22 cellular contexts compared by ENCODE assay signal in genomic region chr11:61928606-61929005, GRCh38. TPM values are rescaled to one million over a fixed set of nuclear protein-coding genes. Genes with fewer than 3 reads are reported as not detected.
A peak's percentile ranks its signal among the peaks of the same experiment; 100 is the strongest.
DNase-seq lines count a peak whose midpoint lies in the region; ATAC-seq and TF ChIP-seq lines count a peak whose summit lies in the region.
"Had no signal": no experiment of that assay in that cellular context is flagged by ENCODE, and none has a peak within 500 bp of the region (broad histone marks: within the 10 kb centered on the region; RNA-seq: fewer than 3 reads in every experiment).

No MANE protein-coding gene starts in this region.

- H2AFZ ChIP-seq in IMR-90 (replicated peaks; ENCODE audit: low read length, poor library complexity) (no peak overlapping the region), mesenchymal stem cell (ENCODE audit: low read depth, low read length) (no peak overlapping the region)

- H3K18ac ChIP-seq in IMR-90 (ENCODE audit: low read depth, low read length) (no peak overlapping the region), mesenchymal stem cell (ENCODE audit: low read depth in 1 of 2, low read length in 2 of 2) (no peak overlapping the region)

- peaks cover 2% of the 10 kb centered on the region; the same call in 1 of the 2 replicates for H3K9me3 ChIP-seq in IMR-90 (ENCODE audit: control insufficient read depth, insufficient read depth, low read length)
- no peaks in the 10 kb centered on the region for H3K9me3 ChIP-seq in mesenchymal stem cell (ENCODE audit: control insufficient read depth, low read length)
- H3K9me3 ChIP-seq: SK-N-SH had no signal

- in situ Hi-C loops in IMR-90 (cut with MboI; ENCODE audit: low sequenced_read_pairs): no loop called here

- H2AK5ac ChIP-seq in IMR-90 (ENCODE audit: low read depth, low read length) (no peak overlapping the region), mesenchymal stem cell (ENCODE audit: low read length, severe bottlenecking) (no peak overlapping the region)

- TF ChIP-seq CTCF in IMR-90 (conservative IDR thresholded peaks at IDR 0.05; ENCODE audit: low read depth, low read length) (no peak), cardiac fibroblast (IDR thresholded peaks at IDR 0.05; ENCODE audit: low read depth, low read length) (no peak), GM20000 (IDR thresholded peaks at IDR 0.05; ENCODE audit: extremely low read depth, missing control alignments) (no peak)

- no peak overlapping the region for H2AK9ac ChIP-seq in IMR-90 (replicated peaks; ENCODE audit: low read depth, low read length, poor library complexity)

- no peaks in the 10 kb centered on the region for H3K79me1 ChIP-seq in IMR-90 (ENCODE audit: low read depth in 1 of 2, low read length in 2 of 2)
- H3K79me1 ChIP-seq in mesenchymal stem cell (replicated peaks; ENCODE audit: low read length, poor library complexity, severe bottlenecking): no peaks in the 10 kb centered on the region

- H3K4me1 ChIP-seq in IMR-90 (ENCODE audit: control insufficient read depth, insufficient read depth, low read length) (peaks cover 7% of the 10 kb centered on the region; the same call in 1 of the 2 replicates), mesenchymal stem cell (ENCODE audit: control insufficient read depth, insufficient read depth, low read depth, low read length) (peaks cover 5% of the 10 kb centered on the region)

- no peak; the same call in 1 of the 2 replicates for ATAC-seq in IMR-90 (ENCODE audit: low read depth)
- ATAC-seq: HCT116 had no signal

- H2BK12ac ChIP-seq in mesenchymal stem cell (ENCODE audit: low read length in 2 of 2): no peak overlapping the region

- H2BK20ac ChIP-seq in IMR-90 (ENCODE audit: low read depth, low read length): no peak overlapping the region

- H3K4me2 ChIP-seq in IMR-90 (ENCODE audit: low read depth, low read length) (no peak overlapping the region), mesenchymal stem cell (ENCODE audit: low read length, poor library complexity, severe bottlenecking) (no peak overlapping the region)
- H3K4me2 ChIP-seq: SK-N-SH had no signal

- dilution Hi-C loops in IMR-90 (cut with HindIII; ENCODE audit: low sequenced_read_pairs, unreplicated experiment): no loop called here

- H2BK15ac ChIP-seq in IMR-90 (ENCODE audit: low read depth, low read length): no peak overlapping the region
- H2BK15ac ChIP-seq in mesenchymal stem cell (ENCODE audit: low read depth, poor library complexity, severe bottlenecking): no peak overlapping the region

- H3K9ac ChIP-seq in IMR-90 (ENCODE audit: low read depth, low read length) (no peak overlapping the region), mesenchymal stem cell (ENCODE audit: low read length) (peak overlapping the region; percentile 11)
- H3K9ac ChIP-seq: SK-N-SH had no signal

- H3K27ac ChIP-seq in IMR-90 (ENCODE audit: insufficient read depth, low read length): no peak overlapping the region
- no peak overlapping the region for H3K27ac ChIP-seq in mesenchymal stem cell (ENCODE audit: low read length, poor library complexity, severe bottlenecking)

- TF ChIP-seq POLR2A in IMR-90 (IDR thresholded peaks at IDR 0.05; ENCODE audit: low read depth, low read length): no peak

- no TSS peak for BruUV-seq in IMR-90 (replicated peaks; lab: Mats Ljungman, UMichigan)

- no peak overlapping the region for H3K4me3 ChIP-seq in IMR-90 (ENCODE audit: insufficient read depth, low read depth, low read length)
- H3K4me3 ChIP-seq in cardiac fibroblast (replicated peaks in 1 of 2; ENCODE audit: low read depth in 2 of 2, low read length in 2 of 2): no peak overlapping the region
- H3K4me3 ChIP-seq in mesenchymal stem cell (ENCODE audit: insufficient read depth in 1 of 2, low read depth in 1 of 2, low read length in 2 of 2): peak overlapping the region in 1 of 2 experiments; percentile 13

- H4K5ac ChIP-seq in IMR-90 (ENCODE audit: low read depth, low read length): no peak overlapping the region

- no peak overlapping the region for H3K56ac ChIP-seq in IMR-90 (ENCODE audit: extremely low read depth, insufficient read depth, low read length)

- H4K8ac ChIP-seq in IMR-90 (ENCODE audit: low read depth in 2 of 2, low read length in 2 of 2) (no peak overlapping the region), mesenchymal stem cell (ENCODE audit: low read length) (no peak overlapping the region)

- no peak overlapping the region for H4K91ac ChIP-seq in IMR-90 (ENCODE audit: insufficient read depth, low read depth, low read length)
- H4K91ac ChIP-seq in mesenchymal stem cell (ENCODE audit: low read length): no peak overlapping the region

- DNase-seq in AG08396 (ENCODE audit: low spot score) (peak; percentile 29), IMR-90 (peak; percentile 13), cardiac fibroblast (ENCODE audit: low read depth in 2 of 2) (peak; percentile 41), mesenchymal stem cell (no peak), GM20000 (ENCODE audit: low spot score) (no peak), amygdala (lab: John Stamatoyannopoulos, UW) (no peak), cerebellum (ENCODE audit: low spot score) (no peak)
- DNase-seq: AML-193, DMS 273 treated with DMSO at 0.1 percent for 48 hours, DND-41, KG1, NCI-H1417, NCI-H187, NCI-H2107, NCI-H2227 treated with DMSO at 0.1 percent for 48 hours, NCI-H524, NCI-H82, OCI-M1, SHP77, SK-N-SH had no signal

- H4K20me1 ChIP-seq in IMR-90 (ENCODE audit: insufficient read depth, low read length): no peaks in the 10 kb centered on the region

- no peaks in the 10 kb centered on the region for H3K36me3 ChIP-seq in IMR-90 (ENCODE audit: control insufficient read depth, insufficient read depth, low read length)
- H3K36me3 ChIP-seq in mesenchymal stem cell (ENCODE audit: control insufficient read depth in 1 of 2, insufficient read depth in 2 of 2, low read depth in 1 of 2, low read length in 2 of 2): no peaks in the 10 kb centered on the region

- POLR2A ChIA-PET in IMR-90 (lab: Charles Lee; ENCODE audit: unreplicated experiment): interaction anchor here (0.5 to 0.6 kb wide), 2 partner anchors 51 to 615 kb away, joined by 7 to 15 read pairs; no protein-coding TSS in a partner anchor

- CTCF ChIA-PET in IMR-90 (lab: Yijun Ruan, JAX): interaction anchor here (1.0 kb wide), 1 partner anchor 11 kb away, joined by 3 read pairs; the partner anchor contains the start of gene RAB3IL1

- H3K27me3 ChIP-seq in IMR-90 (ENCODE audit: control insufficient read depth, insufficient read depth, low read length) (peaks cover 11% of the 10 kb centered on the region), mesenchymal stem cell (ENCODE audit: control insufficient read depth in 1 of 2, insufficient read depth in 1 of 2, low read length in 2 of 2) (peaks cover 0 to 5% of the 10 kb centered on the region in 2 experiments)

- no peaks in the 10 kb centered on the region for H3K9me1 ChIP-seq in IMR-90 (ENCODE audit: insufficient read depth, low read length)

- H2BK5ac ChIP-seq in IMR-90 (ENCODE audit: low read depth, low read length, poor library complexity, severe bottlenecking): no peak overlapping the region
- no peak overlapping the region for H2BK5ac ChIP-seq in mesenchymal stem cell (ENCODE audit: low read depth, low read length, poor library complexity, severe bottlenecking)

- no peak overlapping the region for H3K23ac ChIP-seq in IMR-90 (ENCODE audit: low read depth, low read length)
- no peak overlapping the region for H3K23ac ChIP-seq in mesenchymal stem cell (ENCODE audit: low read length in 2 of 2)

- H3K4ac ChIP-seq in IMR-90 (ENCODE audit: low read depth, low read length) (no peak overlapping the region), mesenchymal stem cell (ENCODE audit: low read depth in 1 of 2, low read length in 2 of 2) (no peak overlapping the region)

- TF ChIP-seq RAD21 in IMR-90 (IDR thresholded peaks at IDR 0.05; ENCODE audit: low read length): no peak

- H2BK120ac ChIP-seq in IMR-90 (ENCODE audit: low read depth, low read length): no peak overlapping the region
- H2BK120ac ChIP-seq in mesenchymal stem cell (ENCODE audit: low read depth, low read length): no peak overlapping the region

- intact Hi-C loops in IMR-90 (cut with micrococcal nuclease): no loop called here

- H3K14ac ChIP-seq in IMR-90 (replicated peaks; ENCODE audit: low read depth, low read length): no peak overlapping the region
- no peak overlapping the region for H3K14ac ChIP-seq in mesenchymal stem cell (ENCODE audit: low read length in 2 of 2)

TF ChIP-seq in IMR-90, 13 proteins besides CTCF, POLR2A, EP300 and RAD21:
- peak; percentile 86 for TF ChIP-seq CEBPB (IDR thresholded peaks at IDR 0.05; ENCODE audit: low read depth, low read length)
- no peak for TF ChIP-seq BHLHE40 (IDR thresholded peaks at IDR 0.05; ENCODE audit: low read depth, low read length)

RNA-seq across cellular contexts. Expression of gene RAB3IL1, which starts 11.2 kb away (rescaled TPM):
- total RNA-seq in IMR-90 (2012; rRNA removed): 0.28 and 0.72 TPM in 2 replicates
- 1.9 TPM in 2 replicates for polyA plus RNA-seq in IMR-90 (2012; rRNA removed)
- polyA plus RNA-seq in IMR-90 (2012; cell fraction: cytosol; rRNA removed): 0.84 and 2.4 TPM in 2 replicates
- 2.7 and 2.8 TPM in 2 replicates for polyA plus RNA-seq in IMR-90 (2012; cell fraction: nucleus; rRNA removed; ENCODE audit: low replicate concordance)
- polyA plus RNA-seq in mesenchymal stem cell (2013, experiment 1 of 2): 10.9 TPM
- 10.4 TPM for polyA plus RNA-seq in mesenchymal stem cell (2013, experiment 2 of 2)
- total RNA-seq in cerebellum: 4.5 TPM
- polyA plus RNA-seq: CD14-positive monocyte had no signal

RNA-seq across cellular contexts. Expression of gene BEST1, which starts 21.5 kb away (rescaled TPM):
- 0.83 and 0.90 TPM in 2 replicates for total RNA-seq in IMR-90 (2012; rRNA removed)
- polyA plus RNA-seq in IMR-90 (2012; rRNA removed): 1.2 and 1.4 TPM in 2 replicates
- polyA plus RNA-seq in IMR-90 (2012; cell fraction: cytosol; rRNA removed): 0.44 and 1.1 TPM in 2 replicates
- polyA plus RNA-seq in IMR-90 (2012; cell fraction: nucleus; rRNA removed; ENCODE audit: low replicate concordance): 6.3 and 7.2 TPM in 2 replicates
- 2.9 TPM for polyA plus RNA-seq in mesenchymal stem cell (2013, experiment 1 of 2)
- 2.6 TPM for polyA plus RNA-seq in mesenchymal stem cell (2013, experiment 2 of 2)
- total RNA-seq in cerebellum: 1.9 TPM

RNA-seq across cellular contexts. Expression of gene FADS3, which starts 37.3 kb away (rescaled TPM):
- 38.0 and 54.5 TPM in 2 replicates for total RNA-seq in IMR-90 (2012; rRNA removed)
- polyA plus RNA-seq in IMR-90 (2012; rRNA removed): 110 and 147 TPM in 2 replicates
- 34.0 and 101 TPM in 2 replicates for polyA plus RNA-seq in IMR-90 (2012; cell fraction: cytosol; rRNA removed)
- polyA plus RNA-seq in IMR-90 (2012; cell fraction: nucleus; rRNA removed; ENCODE audit: low replicate concordance): 556 and 1,224 TPM in 2 replicates
- 65.4 TPM for polyA plus RNA-seq in mesenchymal stem cell (2013, experiment 1 of 2)
- 66.5 TPM for polyA plus RNA-seq in mesenchymal stem cell (2013, experiment 2 of 2)
- 29.9 TPM for total RNA-seq in cerebellum

RNA-seq across cellular contexts. Expression of gene FTH1, which starts 38.8 kb away (rescaled TPM):
- 344 and 385 TPM in 2 replicates for total RNA-seq in IMR-90 (2012; rRNA removed)
- 2,453 and 2,516 TPM in 2 replicates for polyA plus RNA-seq in IMR-90 (2012; rRNA removed)
- 1,842 and 5,333 TPM in 2 replicates for polyA plus RNA-seq in IMR-90 (2012; cell fraction: cytosol; rRNA removed)
- 767 and 934 TPM in 2 replicates for polyA plus RNA-seq in IMR-90 (2012; cell fraction: nucleus; rRNA removed; ENCODE audit: low replicate concordance)
- 3,841 TPM for polyA plus RNA-seq in mesenchymal stem cell (2013, experiment 1 of 2)
- polyA plus RNA-seq in mesenchymal stem cell (2013, experiment 2 of 2): 3,893 TPM
- 295 TPM for total RNA-seq in cerebellum

Comparison
In these comparisons a context has a peak if more than half of its experiments do, and no peak if none do; other contexts are left out.
1. DNase-seq: peak in AG08396 (single experiment), IMR-90 (single experiment) and cardiac fibroblast (2 of 2); none in mesenchymal stem cell (single experiment), GM20000 (single experiment), amygdala (0 of 56) and cerebellum (single experiment).